ENCODE assay signal across 1 cellular context in the genomic region with DNA sequence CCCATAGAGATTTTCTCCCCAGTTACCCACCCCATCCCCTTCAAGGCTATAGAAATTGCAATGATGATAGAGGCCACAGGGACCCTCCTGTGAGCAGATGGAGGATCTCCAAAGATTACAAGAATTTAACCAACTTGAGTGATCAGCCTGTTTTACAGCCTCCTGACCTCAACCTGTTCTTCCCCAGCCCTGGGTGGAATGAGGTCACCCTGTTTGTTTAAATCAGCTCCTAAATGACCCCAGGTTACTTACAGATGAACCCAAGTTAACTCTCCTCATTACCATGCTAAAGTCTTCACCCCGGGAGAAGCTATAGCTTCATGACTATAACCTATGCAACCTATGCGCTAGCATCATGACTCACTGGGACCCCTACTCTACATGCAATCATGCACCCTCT.
TF ChIP-seq lines count a peak whose summit lies in the region.

No MANE protein-coding gene starts in this region.

TF ChIP-seq in SK-N-SH treated with all-trans-retinoic acid at 6 μM for 48 hours, 23 proteins besides CTCF, POLR2A, EP300 and RAD21 (continued from another document):
- TF ChIP-seq ARNTL (CRISPR knock-in tag; IDR thresholded peaks at IDR 0.05; ENCODE audit: borderline replicate concordance, low read depth) (no peak), OSR1 (CRISPR knock-in tag; IDR thresholded peaks at IDR 0.05) (no peak), CSDC2 (CRISPR knock-in tag; IDR thresholded peaks at IDR 0.05) (no peak), RARB (CRISPR knock-in tag; IDR thresholded peaks at IDR 0.05) (no peak), ZNF8 (CRISPR knock-in tag; IDR thresholded peaks at IDR 0.05) (no peak), ZNF565 (CRISPR knock-in tag; conservative IDR thresholded peaks at IDR 0.05; ENCODE audit: low read depth) (no peak), GLIS3 (CRISPR knock-in tag; IDR thresholded peaks at IDR 0.05) (no peak), ESRRG (CRISPR knock-in tag; IDR thresholded peaks at IDR 0.05) (no peak), PPARA (CRISPR knock-in tag; IDR thresholded peaks at IDR 0.05; ENCODE audit: borderline replicate concordance) (no peak), TOX (CRISPR knock-in tag; IDR thresholded peaks at IDR 0.05; ENCODE audit: borderline replicate concordance) (no peak), SNAI2 (CRISPR knock-in tag; IDR thresholded peaks at IDR 0.05) (no peak)
